18 cellular contexts compared by ENCODE assay signal in genomic region chr1:181102841-181103240, GRCh38. TPM values are rescaled to one million over a fixed set of nuclear protein-coding genes. Genes with fewer than 3 reads are reported as not detected.
DNase-seq lines count a peak whose midpoint lies in the region; ATAC-seq and TF ChIP-seq lines count a peak whose summit lies in the region.
"Had no signal": no experiment of that assay in that cellular context is flagged by ENCODE, and none has a peak within 500 bp of the region (broad histone marks: within the 10 kb centered on the region; RNA-seq: fewer than 3 reads in every experiment).

No MANE protein-coding gene starts in this region.

- H3K27ac ChIP-seq in PC-9: peak overlapping the region; percentile 96
- peak overlapping the region; percentile 92 for H3K27ac ChIP-seq in epithelial cell of prostate
- peak overlapping the region; percentile 93 for H3K27ac ChIP-seq in smooth muscle cell (ENCODE audit: low read depth)
- H3K27ac ChIP-seq in upper lobe of right lung: no peak overlapping the region
- H3K27ac ChIP-seq: HL-60, parathyroid adenoma, WERI-Rb-1 had no signal

- H3K36me3 Mint-ChIP-seq in activated T-cell treated with anti-CD3 and anti-CD28 coated beads, Interleukin-2, amount 50 U/mL, for 24 hours (ENCODE audit: low read depth): no peaks in the 10 kb centered on the region

- H3K27me3 Mint-ChIP-seq in activated T-cell treated with anti-CD3 and anti-CD28 coated beads, Interleukin-2, amount 50 U/mL, for 24 hours: peaks cover 15% of the 10 kb centered on the region
- H3K27me3 Mint-ChIP-seq: stimulated activated naive B cell treated with anti-CD40 and anti-IgM and Interleukin-4, amounts not matched to agents 10 μg/mL and 1 μg/mL and 100 μg/mL, for 72 hours had no signal

- peaks cover 51% of the 10 kb centered on the region for H3F3A ChIP-seq in PC-9 (ENCODE audit: insufficient read depth, low read depth)
- H3F3A ChIP-seq in smooth muscle cell (ENCODE audit: low read depth): peaks cover 24% of the 10 kb centered on the region

- DNase-seq in activated T-cell treated with anti-CD3 and anti-CD28 coated beads, Interleukin-2, amount 50 U/mL, for 24 hours: no peak
- DNase-seq in activated T-cell treated with anti-CD3 and anti-CD28 coated beads, Interleukin-2, amount 50 U/mL, for 1 hour: no peak
- DNase-seq in PC-9: no peak
- DNase-seq in epithelial cell of prostate (ENCODE audit: low read depth, low spot score): no peak
- DNase-seq in smooth muscle cell (lab: John Stamatoyannopoulos, UW; ENCODE audit: unreplicated experiment): no peak
- DNase-seq in upper lobe of right lung: no peak
- no peak for DNase-seq in HK-2 (ENCODE audit: unreplicated experiment)
- DNase-seq: activated naive CD4-positive, alpha-beta T cell; erythroblast; Karpas-422; NCI-H1417 treated with DMSO at 0.1 percent for 48 hours; NCI-H226; stimulated activated naive B cell treated with anti-CD40 and anti-IgM and Interleukin-4, amounts not matched to agents 10 μg/mL and 1 μg/mL and 100 μg/mL, for 72 hours; upper lobe of left lung; WERI-Rb-1 had no signal

- POLR2A ChIA-PET in PC-9 (lab: Charles Lee; ENCODE audit: unreplicated experiment): interaction anchor here (1.0 kb wide), 1 partner anchor 14 kb away, joined by 4 read pairs; no protein-coding TSS in a partner anchor

- CTCF ChIA-PET in PC-9 (lab: Charles Lee): no interaction called here

- TF ChIP-seq CTCF in PC-9 (conservative IDR thresholded peaks at IDR 0.05) (no peak), smooth muscle cell (IDR thresholded peaks at IDR 0.05; ENCODE audit: borderline replicate concordance, insufficient read depth, poor library complexity, severe bottlenecking) (no peak), upper lobe of right lung (IDR thresholded peaks at IDR 0.05) (no peak)

- peak overlapping the region; percentile 99 for H3K4me2 ChIP-seq in PC-9
- peak overlapping the region; percentile 60 for H3K4me2 ChIP-seq in smooth muscle cell

- peak overlapping the region; percentile 15 for H3K27ac Mint-ChIP-seq in activated T-cell treated with anti-CD3 and anti-CD28 coated beads, Interleukin-2, amount 50 U/mL, for 24 hours
- H3K27ac Mint-ChIP-seq: stimulated activated naive B cell treated with anti-CD40 and anti-IgM and Interleukin-4, amounts not matched to agents 10 μg/mL and 1 μg/mL and 100 μg/mL, for 72 hours had no signal

- intact Hi-C loops in PC-9 (cut with micrococcal nuclease; ENCODE audit: unreplicated experiment) (no loop called here), upper lobe of right lung (cut with DNase I) (no loop called here)

- H3K9me3 Mint-ChIP-seq in activated T-cell treated with anti-CD3 and anti-CD28 coated beads, Interleukin-2, amount 50 U/mL, for 24 hours: no peaks in the 10 kb centered on the region
- H3K9me3 Mint-ChIP-seq: stimulated activated naive B cell treated with anti-CD40 and anti-IgM and Interleukin-4, amounts not matched to agents 10 μg/mL and 1 μg/mL and 100 μg/mL, for 72 hours had no signal

- H3K79me2 ChIP-seq in PC-9 (ENCODE audit: low read depth) (peaks cover 28% of the 10 kb centered on the region), smooth muscle cell (ENCODE audit: low read depth) (no peaks in the 10 kb centered on the region)
- H3K79me2 ChIP-seq: parathyroid adenoma had no signal

- no peaks in the 10 kb centered on the region for H4K20me1 ChIP-seq in PC-9 (ENCODE audit: insufficient read depth)
- no peaks in the 10 kb centered on the region for H4K20me1 ChIP-seq in smooth muscle cell (ENCODE audit: low read depth)

- H3K4me3 Mint-ChIP-seq in activated T-cell treated with anti-CD3 and anti-CD28 coated beads, Interleukin-2, amount 50 U/mL, for 24 hours: no peak overlapping the region
- H3K4me3 Mint-ChIP-seq: stimulated activated naive B cell treated with anti-CD40 and anti-IgM and Interleukin-4, amounts not matched to agents 10 μg/mL and 1 μg/mL and 100 μg/mL, for 72 hours had no signal

- H3K9me3 ChIP-seq in PC-9 (ENCODE audit: insufficient read depth, low read depth) (no peaks in the 10 kb centered on the region), smooth muscle cell (replicated peaks; ENCODE audit: low read depth) (no peaks in the 10 kb centered on the region), upper lobe of right lung (no peaks in the 10 kb centered on the region)
- H3K9me3 ChIP-seq: upper lobe of left lung had no signal

- H3K9ac ChIP-seq in smooth muscle cell (ENCODE audit: low read depth): no peak overlapping the region
- H3K9ac ChIP-seq: parathyroid adenoma had no signal

- H3K36me3 ChIP-seq in PC-9 (ENCODE audit: low read depth) (no peaks in the 10 kb centered on the region), smooth muscle cell (ENCODE audit: low read depth) (no peaks in the 10 kb centered on the region), upper lobe of right lung (no peaks in the 10 kb centered on the region)
- H3K36me3 ChIP-seq: upper lobe of left lung, WERI-Rb-1 had no signal

- ATAC-seq in upper lobe of right lung (no peak), HG03469 (IDR thresholded peaks at IDR 0.05; ENCODE audit: unreplicated experiment) (no peak)
- ATAC-seq: stimulated activated naive B cell treated with anti-CD40 and anti-IgM and Interleukin-4, amounts not matched to agents 10 μg/mL and 1 μg/mL and 100 μg/mL, for 72 hours had no signal

- peaks cover 76% of the 10 kb centered on the region for H3K4me1 ChIP-seq in PC-9 (replicated peaks; ENCODE audit: insufficient read depth)
- H3K4me1 ChIP-seq in smooth muscle cell (ENCODE audit: low read depth): peaks cover 57% of the 10 kb centered on the region
- H3K4me1 ChIP-seq in upper lobe of right lung: peaks cover 70% of the 10 kb centered on the region

- no TSS peak for BruUV-seq in PC-9 (replicated peaks; lab: Mats Ljungman, UMichigan)

- H3K9me2 ChIP-seq in PC-9 (ENCODE audit: insufficient read depth): no peaks in the 10 kb centered on the region

- H3K27me3 ChIP-seq in PC-9 (ENCODE audit: insufficient read depth, low read depth) (no peaks in the 10 kb centered on the region), smooth muscle cell (ENCODE audit: low read depth) (no peaks in the 10 kb centered on the region), upper lobe of right lung (no peaks in the 10 kb centered on the region)
- H3K27me3 ChIP-seq: upper lobe of left lung had no signal

- peak overlapping the region; percentile 64; the same call in 1 of the 2 replicates for H3K4me3 ChIP-seq in PC-9
- H3K4me3 ChIP-seq in smooth muscle cell: no peak overlapping the region
- no peak overlapping the region for H3K4me3 ChIP-seq in upper lobe of right lung
- H3K4me3 ChIP-seq: upper lobe of left lung had no signal

- H2AFZ ChIP-seq in PC-9: no peak overlapping the region
- H2AFZ ChIP-seq in smooth muscle cell (ENCODE audit: low read depth): no peak overlapping the region
- H2AFZ ChIP-seq: parathyroid adenoma had no signal

- peaks cover 84% of the 10 kb centered on the region for H3K4me1 Mint-ChIP-seq in activated T-cell treated with anti-CD3 and anti-CD28 coated beads, Interleukin-2, amount 50 U/mL, for 24 hours (ENCODE audit: low read depth)

RNA-seq across cellular contexts. Expression of gene IER5, which starts 14.3 kb away (rescaled TPM):
- total RNA-seq in PC-9 (2021) (21.2 and 23.4 TPM in 2 replicates), smooth muscle cell (32.6 and 35.1 TPM in 2 replicates), upper lobe of right lung (32.0 TPM)
- polyA plus RNA-seq in smooth muscle cell: 39.9 and 56.2 TPM in 2 replicates
